ENCODE assay signal across 20 cellular contexts in the genomic region with DNA sequence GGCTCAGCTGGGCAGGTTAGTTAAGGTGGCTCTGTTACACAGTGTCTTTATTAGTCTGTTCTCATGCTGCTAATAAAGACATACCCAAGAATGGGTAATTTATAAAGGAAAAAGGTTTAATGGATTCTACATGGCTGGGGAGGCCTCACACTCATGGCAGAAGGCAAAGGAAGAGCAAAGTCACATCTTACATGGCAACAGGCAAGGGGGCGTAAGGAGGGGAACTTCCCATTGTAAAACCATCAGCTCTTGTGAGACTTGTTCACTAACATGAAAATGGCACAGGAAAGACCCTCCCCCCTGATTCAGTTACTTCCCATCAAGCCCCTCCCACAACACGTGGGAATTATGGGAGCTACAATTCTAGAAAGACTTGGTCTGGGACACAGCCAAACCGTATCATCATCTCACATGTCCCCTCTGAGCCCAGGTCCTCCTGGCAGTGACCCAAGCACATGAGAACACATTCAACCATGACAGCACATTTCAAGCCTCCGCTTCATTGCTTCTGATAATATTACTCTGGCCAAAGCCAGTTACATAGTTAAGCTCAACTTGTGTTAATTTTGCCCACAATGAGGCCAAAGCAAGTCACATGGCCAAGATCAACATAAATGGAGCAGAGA.
DNase-seq lines count a peak whose midpoint lies in the region; ATAC-seq, FAIRE-seq and TF ChIP-seq lines count a peak whose summit lies in the region.
"Had no signal": no experiment of that assay in that cellular context is flagged by ENCODE, and none has a peak within 500 bp of the region (broad histone marks: within the 10 kb centered on the region; RNA-seq: fewer than 3 reads in every experiment).

No MANE protein-coding gene starts in this region.

- no peaks in the 10 kb centered on the region; the same call in 1 of the 2 replicates for H4K20me1 ChIP-seq in HepG2 (ENCODE audit: insufficient read depth, low read length)
- no peaks in the 10 kb centered on the region for H4K20me1 ChIP-seq in GM23338 (replicated peaks; ENCODE audit: insufficient read depth)

- H3F3A ChIP-seq in GM23338 (replicated peaks; ENCODE audit: low read depth), result no peaks in the 10 kb centered on the region

- H3K4me2 ChIP-seq in HepG2 (ENCODE audit: low read depth, low read length), result no peak overlapping the region
- H3K4me2 ChIP-seq in GM23338, result no peak overlapping the region

- no peaks in the 10 kb centered on the region for H3K9me2 ChIP-seq in GM23338 (ENCODE audit: insufficient read depth)

- no peak overlapping the region for H3K9ac ChIP-seq in HepG2 (ENCODE audit: insufficient read depth, low read depth, low read length)

- CTCF ChIA-PET in HepG2 (lab: Yijun Ruan, JAX; ENCODE audit: low intra/inter-chr PET ratio, low total read pairs), result no interaction called here
- CTCF ChIA-PET in activated CD8-positive, alpha-beta T cell treated with anti-CD3 and anti-CD28 coated beads for 36 hours (lab: Charles Lee), result interaction anchor here (1.8 to 2.0 kb wide), 2 partner anchors 205 to 207 kb away, joined by 4 to 6 read pairs; no protein-coding TSS in a partner anchor

- FAIRE-seq in HepG2 (lab: Jason Lieb, UNC), result no peak
- FAIRE-seq: GM12891 had no signal

- BruUV-seq in HepG2 (replicated peaks; lab: Mats Ljungman, UMichigan), result no TSS peak

- 97% methylated on average over 4 of the region's 4 CpGs for WGBS in HepG2 (ENCODE audit: low lambda C conversion rate)
- WGBS in right lobe of liver (ENCODE audit: insufficient coverage, low coverage, low lambda C conversion rate, missing lambda C conversion rate), result 88% methylated on average over 4 of the region's 4 CpGs
- WGBS in thyroid gland, 2 donors, result 65 to 76% methylated on average over 4 of the region's 4 CpGs

- peaks cover 8% of the 10 kb centered on the region for H3K4me1 Mint-ChIP-seq in GM23338
- H3K4me1 Mint-ChIP-seq in activated CD8-positive, alpha-beta T cell treated with anti-CD3 and anti-CD28 coated beads for 36 hours (ENCODE audit: low read depth), result no peaks in the 10 kb centered on the region

- H3K27ac Mint-ChIP-seq in GM23338, result no peak overlapping the region
- H3K27ac Mint-ChIP-seq in activated CD8-positive, alpha-beta T cell treated with anti-CD3 and anti-CD28 coated beads for 36 hours, result no peak overlapping the region
- H3K27ac Mint-ChIP-seq: B cell; CD14-positive monocyte; CD8-positive, alpha-beta memory T cell; T-helper 17 cell had no signal

- intact Hi-C loops in HepG2 (cut with micrococcal nuclease; ENCODE audit: unreplicated experiment) (no loop called here), right lobe of liver (cut with DNase I) (no loop called here), thyroid gland (cut with DNase I) (no loop called here), Right ventricle myocardium superior (cut with DNase I) (no loop called here)
- intact Hi-C loops in activated CD8-positive, alpha-beta T cell treated with anti-CD3 and anti-CD28 coated beads for 36 hours (cut with micrococcal nuclease), result no loop called here

- H3K4me3 Mint-ChIP-seq in GM23338, result no peak overlapping the region
- H3K4me3 Mint-ChIP-seq in activated CD8-positive, alpha-beta T cell treated with anti-CD3 and anti-CD28 coated beads for 36 hours, result no peak overlapping the region
- H3K4me3 Mint-ChIP-seq: B cell; CD14-positive monocyte; CD8-positive, alpha-beta memory T cell; T-helper 17 cell had no signal

- H3K4me1 ChIP-seq in HepG2 (ENCODE audit: insufficient read depth, low read length) (no peaks in the 10 kb centered on the region; the same call in 1 of the 2 replicates), right lobe of liver (no peaks in the 10 kb centered on the region), thyroid gland (peaks cover 0 to 4% of the 10 kb centered on the region in 2 donors), GM23338 (ENCODE audit: insufficient read depth) (peaks cover 11% of the 10 kb centered on the region; the same call in 1 of the 2 replicates)
- H3K4me1 ChIP-seq: SJCRH30 had no signal

- DNase-seq in HepG2 (ENCODE audit: low spot score), result no peak
- DNase-seq in right lobe of liver, result no peak
- peak; percentile 4 for DNase-seq in NCI-H2029 treated with DMSO at 0.1 percent for 48 hours (lab: John Stamatoyannopoulos, UW)
- peak; percentile 22 for DNase-seq in epithelial cell of proximal tubule (ENCODE audit: low read depth)
- DNase-seq in thyroid gland, result peak; percentile 6 to 44
- no peak for DNase-seq in GM23338 (ENCODE audit: low spot score)
- DNase-seq in activated CD8-positive, alpha-beta T cell treated with anti-CD3 and anti-CD28 coated beads for 36 hours, result no peak
- DNase-seq in Right ventricle myocardium superior, result no peak
- DNase-seq: CD8-positive, alpha-beta memory T cell; DMS79; EL; GDM1; NCI-H2081; SJCRH30; T-helper 17 cell had no signal

- H3K4me3 ChIP-seq in HepG2 (replicated peaks in 1 of 3; ENCODE audit: insufficient read depth in 1 of 3, low read depth in 2 of 3, low read length in 3 of 3) (no peak overlapping the region), right lobe of liver (no peak overlapping the region), epithelial cell of proximal tubule (ENCODE audit: low read depth, low read length) (no peak overlapping the region), thyroid gland (replicated peaks in 1 of 3) (no peak overlapping the region), GM23338 (no peak overlapping the region)
- H3K4me3 ChIP-seq: SJCRH30 had no signal

- H2AFZ ChIP-seq in HepG2 (ENCODE audit: low read length) (no peak overlapping the region), GM23338 (no peak overlapping the region)

- TF ChIP-seq RAD21 in HepG2 (CRISPR knock-in tag; IDR thresholded peaks at IDR 0.05), result no peak

- in situ Hi-C loops in HepG2 (cut with HindIII; ENCODE audit: extremely low pct_ligation_motif_present, low pct_unique_long_range_greater_than_20kb), result no loop called here

- no peak overlapping the region for H3K27ac ChIP-seq in HepG2 (ENCODE audit: extremely low read length, insufficient read depth, low read length)
- no peak overlapping the region for H3K27ac ChIP-seq in right lobe of liver
- no peak overlapping the region for H3K27ac ChIP-seq in thyroid gland
- no peak overlapping the region for H3K27ac ChIP-seq in GM23338 (ENCODE audit: low read depth)
- H3K27ac ChIP-seq: HL-60, SJCRH30 had no signal

- no peak for TF ChIP-seq EP300 in HepG2 (IDR thresholded peaks at IDR 0.05; ENCODE audit: low read depth in 2 of 2, low read length in 2 of 2)
- TF ChIP-seq EP300 in HepG2 (CRISPR knock-in tag; IDR thresholded peaks at IDR 0.05; ENCODE audit: borderline replicate concordance), result no peak

- no peak for TF ChIP-seq POLR2A in HepG2 (IDR thresholded peaks at IDR 0.05; ENCODE audit: insufficient read depth in 1 of 2, low read depth in 2 of 2, low read length in 2 of 2)
- TF ChIP-seq POLR2A in right lobe of liver (IDR thresholded peaks at IDR 0.05), result no peak
- no peak for TF ChIP-seq POLR2A in thyroid gland (IDR thresholded peaks at IDR 0.05)

- H3K79me2 ChIP-seq in HepG2 (ENCODE audit: insufficient read depth, low read length) (no peaks in the 10 kb centered on the region), GM23338 (replicated peaks; ENCODE audit: insufficient read depth) (no peaks in the 10 kb centered on the region)

- TF ChIP-seq CTCF in HepG2 (CRISPR knock-in tag; IDR thresholded peaks at IDR 0.05) (no peak), right lobe of liver (IDR thresholded peaks at IDR 0.05) (no peak), epithelial cell of proximal tubule (conservative IDR thresholded peaks at IDR 0.05; ENCODE audit: low read depth, low read length) (no peak), thyroid gland (IDR thresholded peaks at IDR 0.05) (no peak), GM23338 (conservative IDR thresholded peaks at IDR 0.05; ENCODE audit: low read depth in 2 of 2) (no peak)
- no peak for TF ChIP-seq CTCF in activated CD8-positive, alpha-beta T cell treated with anti-CD3 and anti-CD28 coated beads for 36 hours (IDR thresholded peaks at IDR 0.05)

- ATAC-seq in HepG2, result no peak
- ATAC-seq in right lobe of liver, result no peak
- no peak for ATAC-seq in GM23338
- no peak for ATAC-seq in activated CD8-positive, alpha-beta T cell treated with anti-CD3 and anti-CD28 coated beads for 36 hours
- ATAC-seq in Right ventricle myocardium superior (ENCODE audit: poor library complexity), result no peak
- ATAC-seq: SK-N-SH treated with all-trans-retinoic acid at 6 μM for 48 hours, T-helper 17 cell had no signal

- H3K36me3 ChIP-seq in HepG2 (replicated peaks in 1 of 2; ENCODE audit: control insufficient read depth in 1 of 2, insufficient read depth in 2 of 2, low read length in 2 of 2) (no peaks in the 10 kb centered on the region), right lobe of liver (no peaks in the 10 kb centered on the region), thyroid gland (no peaks in the 10 kb centered on the region), GM23338 (ENCODE audit: insufficient read depth) (no peaks in the 10 kb centered on the region)
- H3K36me3 ChIP-seq: SJCRH30 had no signal

- no peaks in the 10 kb centered on the region for H3K36me3 Mint-ChIP-seq in GM23338 (ENCODE audit: low read depth)
- no peaks in the 10 kb centered on the region for H3K36me3 Mint-ChIP-seq in activated CD8-positive, alpha-beta T cell treated with anti-CD3 and anti-CD28 coated beads for 36 hours (ENCODE audit: low read depth)
- H3K36me3 Mint-ChIP-seq: CD8-positive, alpha-beta memory T cell had no signal

- H3K9me3 Mint-ChIP-seq in GM23338, result no peaks in the 10 kb centered on the region
- H3K9me3 Mint-ChIP-seq in activated CD8-positive, alpha-beta T cell treated with anti-CD3 and anti-CD28 coated beads for 36 hours, result no peaks in the 10 kb centered on the region

- H3K9me3 ChIP-seq in HepG2 (ENCODE audit: low read length) (no peaks in the 10 kb centered on the region), right lobe of liver (no peaks in the 10 kb centered on the region), thyroid gland (no peaks in the 10 kb centered on the region)
- H3K9me3 ChIP-seq: SJCRH30 had no signal

- H3K27me3 ChIP-seq in HepG2 (ENCODE audit: control insufficient read depth in 1 of 2, insufficient read depth in 2 of 2, low read length in 2 of 2), result no peaks in the 10 kb centered on the region
- no peaks in the 10 kb centered on the region for H3K27me3 ChIP-seq in right lobe of liver
- H3K27me3 ChIP-seq in thyroid gland, result no peaks in the 10 kb centered on the region
- H3K27me3 ChIP-seq in GM23338 (ENCODE audit: insufficient read depth), result no peaks in the 10 kb centered on the region
- H3K27me3 ChIP-seq: SJCRH30 had no signal

- POLR2A ChIA-PET in HepG2 (lab: Yijun Ruan, JAX), result no interaction called here
- POLR2A ChIA-PET in activated CD8-positive, alpha-beta T cell treated with anti-CD3 and anti-CD28 coated beads for 36 hours (lab: Charles Lee), result no interaction called here

- no peaks in the 10 kb centered on the region for H3K27me3 Mint-ChIP-seq in GM23338 (ENCODE audit: insufficient read depth, low read depth, poor library complexity)
- H3K27me3 Mint-ChIP-seq in activated CD8-positive, alpha-beta T cell treated with anti-CD3 and anti-CD28 coated beads for 36 hours, result no peaks in the 10 kb centered on the region
- H3K27me3 Mint-ChIP-seq: B cell; CD8-positive, alpha-beta memory T cell; T-helper 17 cell had no signal

TF ChIP-seq in HepG2, 621 proteins besides CTCF, POLR2A, EP300 and RAD21 (continues in another document):
- TF ChIP-seq ZNF878 (CRISPR knock-in tag; IDR thresholded peaks at IDR 0.05), result no peak

TF ChIP-seq in GM23338, 12 proteins besides CTCF, POLR2A, EP300 and RAD21 (continues in another document):
- TF ChIP-seq STAT1 (IDR thresholded peaks at IDR 0.05; ENCODE audit: unreplicated experiment) (no peak), JUNB (IDR thresholded peaks at IDR 0.05; ENCODE audit: unreplicated experiment) (no peak), CREB1 (CRISPR knock-in tag; IDR thresholded peaks at IDR 0.05; ENCODE audit: low read depth) (no peak)

Comparison
In these comparisons a context has a peak if more than half of its experiments do, and no peak if none do; other contexts are left out.
1. DNase-seq: peak in NCI-H2029 treated with DMSO at 0.1 percent for 48 hours (single experiment), epithelial cell of proximal tubule (single experiment) and thyroid gland (2 of 2); none in HepG2 (single experiment), right lobe of liver (0 of 3), GM23338 (single experiment), activated CD8-positive, alpha-beta T cell treated with anti-CD3 and anti-CD28 coated beads for 36 hours (single experiment) and Right ventricle myocardium superior (single experiment).